Comparison of ENCODE assay signal across 19 cellular contexts in genomic region chr14:92937229-92937937, GRCh38. TPM values are rescaled to one million over a fixed set of nuclear protein-coding genes. Genes with fewer than 3 reads are reported as not detected.
A peak's percentile ranks its signal among the peaks of the same experiment; 100 is the strongest.
DNase-seq lines count a peak whose midpoint lies in the region; ATAC-seq and TF ChIP-seq lines count a peak whose summit lies in the region.
"Had no signal": no experiment of that assay in that cellular context is flagged by ENCODE, and none has a peak within 500 bp of the region (broad histone marks: within the 10 kb centered on the region; RNA-seq: fewer than 3 reads in every experiment).

No MANE protein-coding gene starts in this region.

- BruUV-seq in PC-3 (replicated peaks; lab: Mats Ljungman, UMichigan) = no TSS peak

- H3K27me3 ChIP-seq in PC-3 (ENCODE audit: low read length) = no peaks in the 10 kb centered on the region
- H3K27me3 ChIP-seq: right lobe of liver had no signal

- no peaks in the 10 kb centered on the region for H3F3A ChIP-seq in PC-3 (ENCODE audit: low read length, unreplicated experiment)

- H3K36me3 ChIP-seq in PC-3 (ENCODE audit: low read depth, low read length) (no peaks in the 10 kb centered on the region), mucosa of descending colon (ENCODE audit: low read depth) (no peaks in the 10 kb centered on the region)
- H3K36me3 ChIP-seq: right lobe of liver had no signal

- in situ Hi-C loops in Caki2 (cut with HindIII; ENCODE audit: low pct_unique_long_range_greater_than_20kb, low sequenced_read_pairs) = no loop called here

- POLR2A ChIA-PET in PC-3 (lab: Charles Lee; ENCODE audit: unreplicated experiment) = no interaction called here

- intact Hi-C loops in PC-3 (cut with micrococcal nuclease) = no loop called here
- intact Hi-C loops in mucosa of descending colon (cut with DNase I, micrococcal nuclease) = no loop called here

- no peaks in the 10 kb centered on the region for H3K9me3 ChIP-seq in PC-3 (ENCODE audit: low read length)
- H3K9me3 ChIP-seq in mucosa of descending colon = no peaks in the 10 kb centered on the region
- H3K9me3 ChIP-seq: right lobe of liver had no signal

- no peak for TF ChIP-seq CTCF in PC-3 (conservative IDR thresholded peaks at IDR 0.05; ENCODE audit: low read depth, low read length)
- TF ChIP-seq CTCF in mucosa of descending colon (IDR thresholded peaks at IDR 0.05) = no peak

- no peak overlapping the region; the same call in 1 of the 2 replicates for H3K4me2 ChIP-seq in PC-3 (ENCODE audit: low read length)

- no peaks in the 10 kb centered on the region for H4K20me1 ChIP-seq in PC-3 (ENCODE audit: low read length)

- no peak overlapping the region for H2AFZ ChIP-seq in PC-3 (ENCODE audit: low read length)

- H3K4me3 ChIP-seq in PC-3 (ENCODE audit: low read length) = no peak overlapping the region
- H3K4me3 ChIP-seq in mucosa of descending colon = no peak overlapping the region
- H3K4me3 ChIP-seq: lung, right lobe of liver, SK-N-MC had no signal

- H3K4me1 ChIP-seq in PC-3 (ENCODE audit: insufficient read depth, low read length) (peaks cover 8% of the 10 kb centered on the region), mucosa of descending colon (ENCODE audit: low read depth) (no peaks in the 10 kb centered on the region)

- no peaks in the 10 kb centered on the region for H3K79me2 ChIP-seq in PC-3 (ENCODE audit: low read length)

- H3K9ac ChIP-seq in PC-3 (ENCODE audit: low read length) = no peak overlapping the region

- CTCF ChIA-PET in PC-3 (lab: Charles Lee) = no interaction called here

- no peaks in the 10 kb centered on the region for H3K9me2 ChIP-seq in PC-3 (replicated peaks; ENCODE audit: low read length)

- DNase-seq in Caki2 (ENCODE audit: low read depth) (peak; percentile 28), PC-3 (peak; percentile 70), mucosa of descending colon (peak; percentile 43 to 58 (median 50)), Ammon's horn (ENCODE audit: low spot score) (no peak), NCI-H2196 treated with DMSO at 0.1 percent for 48 hours (lab: John Stamatoyannopoulos, UW; ENCODE audit: unreplicated experiment) (no peak)
- DNase-seq: activated B cell treated with CpG ODN at 0.5 μM for 24 hours; activated CD8-positive, alpha-beta memory T cell treated with anti-CD3 and anti-CD28 coated beads, Interleukin-2, amount 50 U/mL, for 48 hours; CD4-positive, alpha-beta memory T cell; NCI-H1048; nephron progenitor cell; right lobe of liver; stimulated activated CD4-positive, alpha-beta T cell treated with anti-CD3 and anti-CD28 coated beads, Interleukin-4, amount 100 ng/mL, for 24 hours had no signal

- no peak overlapping the region for H3K27ac ChIP-seq in PC-3 (ENCODE audit: low read length)
- H3K27ac ChIP-seq: right lobe of liver, SK-N-MC had no signal

- ATAC-seq in HG03439 (IDR thresholded peaks at IDR 0.05; ENCODE audit: unreplicated experiment) (peak; percentile 47), PC-3 (peak; percentile 97), mucosa of descending colon (peak; percentile 68), GM21447 (IDR thresholded peaks at IDR 0.05; ENCODE audit: unreplicated experiment) (no peak)
- ATAC-seq: HepG2, right lobe of liver had no signal

RNA-seq across cellular contexts. Expression of gene CHGA, which starts 14.4 kb away (rescaled TPM):
- total RNA-seq in Caki2 (2014; rRNA removed; shearing (Covaris generic); ENCODE audit: low replicate concordance) = 93.0 and 123 TPM in 2 replicates
- not detected in 2 replicates for total RNA-seq in PC-3 (2014; rRNA removed)
- 100 to 1,000 TPM in 2 of 3 donors, 10 to 100 TPM in 1; 39.1 to 236 (median 187) TPM for total RNA-seq in mucosa of descending colon
- total RNA-seq: activated B cell treated with CpG ODN at 0.5 μM for 24 hours; CD4-positive, alpha-beta memory T cell; chondrocyte; epithelial cell of proximal tubule; HepG2 had no signal

Comparison
In these comparisons a context has a peak if more than half of its experiments do, and no peak if none do; other contexts are left out.
1. DNase-seq: peak in Caki2 (single experiment), PC-3 (single experiment) and mucosa of descending colon (3 of 3); none in Ammon's horn (single experiment) and NCI-H2196 treated with DMSO at 0.1 percent for 48 hours (single experiment).
2. RNA of gene CHGA, which starts 14.4 kb away (total RNA-seq): 39.1 to 236 TPM in mucosa of descending colon and 93.0 to 123 TPM in Caki2; not detected in PC-3; every median in the first group is over 10 times any median in the second.